ENCODE assay signal across 7 cellular contexts in the genomic region with DNA sequence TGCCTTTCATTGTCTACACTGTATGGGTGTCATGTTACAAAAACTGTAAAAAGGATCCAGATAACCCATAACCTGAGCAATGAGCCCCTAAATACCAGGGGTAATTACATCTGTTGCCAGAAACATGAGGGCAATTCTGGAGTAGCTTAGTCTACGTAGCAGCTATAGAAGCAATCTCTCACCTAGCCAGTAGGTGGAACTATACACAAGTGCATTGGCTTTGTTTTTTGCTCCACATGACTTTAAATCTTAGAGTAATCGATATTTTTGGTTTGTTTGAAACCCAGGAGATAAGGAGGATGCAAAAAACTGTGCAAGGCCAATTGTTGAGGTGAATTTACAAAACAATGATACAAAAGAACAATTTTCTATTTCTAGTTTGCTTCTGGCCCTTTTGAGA. TPM values are rescaled to one million over a fixed set of nuclear protein-coding genes. Genes with fewer than 3 reads are reported as not detected.
A peak's percentile ranks its signal among the peaks of the same experiment; 100 is the strongest.
DNase-seq lines count a peak whose midpoint lies in the region; ATAC-seq lines count a peak whose summit lies in the region.

No MANE protein-coding gene starts in this region.

- H3K36me3 Mint-ChIP-seq in memory B cell, result peaks cover 4% of the 10 kb centered on the region

- peak; percentile 13 for DNase-seq in Daoy (ENCODE audit: low read depth)
- peak; percentile 35 for DNase-seq in NCI-H2171 treated with DMSO at 0.1 percent for 48 hours (lab: John Stamatoyannopoulos, UW)
- DNase-seq in cerebellar cortex (ENCODE audit: low spot score), result peak; percentile 22
- DNase-seq in memory B cell (ENCODE audit: low spot score in 2 of 2), result peak in 1 of 2 donors; percentile 14
- DNase-seq in NCI-H1930 (lab: John Stamatoyannopoulos, UW), result no peak
- DNase-seq in amniotic stem cell (lab: John Stamatoyannopoulos, UW), result no peak

- ATAC-seq in GM21529 (IDR thresholded peaks at IDR 0.05; ENCODE audit: unreplicated experiment) (peak; percentile 77), memory B cell (ENCODE audit: low read depth) (peak; percentile 56)

- no peak overlapping the region for H3K27ac Mint-ChIP-seq in memory B cell

- no peaks in the 10 kb centered on the region for H3K27me3 Mint-ChIP-seq in memory B cell

- H3K4me1 Mint-ChIP-seq in memory B cell, result peaks cover under 1% of the 10 kb centered on the region

- H3K9me3 Mint-ChIP-seq in memory B cell, result no peaks in the 10 kb centered on the region

- H3K4me3 Mint-ChIP-seq in memory B cell, result no peak overlapping the region

RNA-seq across cellular contexts. Expression of gene GPR82, which starts 57.5 kb away (rescaled TPM):
- not detected in 2 replicates for total RNA-seq in Daoy (2014; rRNA removed; shearing (Covaris generic))

Comparison
In these comparisons a context has a peak if more than half of its experiments do, and no peak if none do; other contexts are left out.
1. DNase-seq: peak in Daoy (single experiment), NCI-H2171 treated with DMSO at 0.1 percent for 48 hours (single experiment) and cerebellar cortex (single experiment); none in NCI-H1930 (0 of 2) and amniotic stem cell (single experiment).